7 cellular contexts compared by ENCODE assay signal in genomic region chr13:19525634-19526033, GRCh38.
DNase-seq lines count a peak whose midpoint lies in the region; ATAC-seq lines count a peak whose summit lies in the region.

No MANE protein-coding gene starts in this region.

- ATAC-seq in GM18502 (IDR thresholded peaks at IDR 0.05; ENCODE audit: poor library complexity, unreplicated experiment), result peak; percentile 74
- peak; percentile 55 for ATAC-seq in GM19043 (IDR thresholded peaks at IDR 0.05; ENCODE audit: low read depth, unreplicated experiment)
- ATAC-seq in GM19467 (IDR thresholded peaks at IDR 0.05; ENCODE audit: unreplicated experiment), result peak; percentile 74
- peak; percentile 47 for ATAC-seq in GM21723 (IDR thresholded peaks at IDR 0.05; ENCODE audit: unreplicated experiment)
- ATAC-seq in HG02798 (IDR thresholded peaks at IDR 0.05; ENCODE audit: poor library complexity, unreplicated experiment), result peak; percentile 54
- peak; percentile 63 for ATAC-seq in HG03135 (IDR thresholded peaks at IDR 0.05; ENCODE audit: unreplicated experiment)

- peak; percentile 10 for DNase-seq in NOMO-1 treated with DMSO at 0.1 percent for 48 hours (lab: John Stamatoyannopoulos, UW; ENCODE audit: unreplicated experiment)

Comparison
In these comparisons a context has a peak if more than half of its experiments do, and no peak if none do; other contexts are left out.
1. Peak in every context shown above with its lines: DNase-seq and ATAC-seq.